Comparison of ENCODE assay signal across 8 cellular contexts in the genomic region with DNA sequence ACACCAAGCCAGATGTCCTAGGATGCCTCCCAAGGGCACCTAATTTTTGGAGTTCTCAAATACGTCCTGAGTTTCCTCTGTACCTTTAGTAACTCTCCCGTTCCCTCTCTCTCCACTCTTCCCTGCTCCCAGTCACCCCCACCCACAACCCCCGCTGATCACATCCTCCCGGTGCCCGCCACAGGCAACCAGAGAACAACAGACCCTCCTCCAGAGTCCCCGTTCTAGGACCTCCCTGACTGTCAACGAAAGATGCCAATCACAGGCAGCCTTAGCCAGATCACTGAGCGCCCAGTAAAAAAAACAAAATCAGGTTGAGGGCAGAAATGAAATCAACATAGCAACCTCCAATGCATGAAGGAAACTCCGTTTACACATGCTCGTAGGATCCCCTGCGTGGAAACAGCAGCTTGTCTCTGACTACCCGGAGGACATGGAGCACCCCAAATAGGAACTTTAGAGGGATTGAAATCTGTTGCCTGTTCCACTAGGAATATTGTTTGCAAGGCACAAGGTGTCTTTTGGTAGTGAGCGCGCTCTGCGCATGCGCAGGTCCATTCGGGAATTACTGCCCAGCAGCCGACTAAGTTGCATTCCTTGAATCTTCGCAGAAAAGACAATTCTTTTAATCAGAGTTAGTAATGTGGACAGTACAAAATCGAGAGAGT.
DNase-seq lines count a peak whose midpoint lies in the region; ATAC-seq lines count a peak whose summit lies in the region.

Gene GABRB1 (plus strand): TSS at position 557 of the 668 bp plus-strand sequence.

- ATAC-seq in GM18502 (IDR thresholded peaks at IDR 0.05; ENCODE audit: poor library complexity, unreplicated experiment), result no peak
- ATAC-seq in HG02763 (IDR thresholded peaks at IDR 0.05; ENCODE audit: unreplicated experiment), result no peak

- DNase-seq in GM04504 (ENCODE audit: low read depth), result peak; percentile 0
- peak; percentile 19 for DNase-seq in NCI-H526 treated with DMSO at 0.1 percent for 48 hours (lab: John Stamatoyannopoulos, UW)
- DNase-seq in brain pericyte (ENCODE audit: low read depth, low spot score), result peak; percentile 38
- peak; percentile 17 for DNase-seq in iPS DF 19.7 (ENCODE audit: low read depth, low spot score)
- peak; percentile 81 for DNase-seq in putamen (ENCODE audit: low spot score)
- no peak for DNase-seq in effector CD8-positive, alpha-beta T cell (lab: John Stamatoyannopoulos, UW)
